Comparison of ENCODE assay signal across 22 cellular contexts in genomic region chr21:17915976-17916375, GRCh38.
"Had no signal": no experiment of that assay in that cellular context is flagged by ENCODE, and none has a peak within 500 bp of the region (broad histone marks: within the 10 kb centered on the region; RNA-seq: fewer than 3 reads in every experiment).

No MANE protein-coding gene starts in this region.

- H3K36me3 ChIP-seq: neutrophil, right lobe of liver, spleen, transverse colon had no signal

- H3K27ac ChIP-seq: dorsolateral prefrontal cortex, neutrophil, psoas muscle, right lobe of liver, spleen, testis, transverse colon had no signal

- H3K27me3 ChIP-seq: dorsolateral prefrontal cortex, neutrophil, right lobe of liver, spleen, testis, transverse colon had no signal

- ATAC-seq: left colon; left ventricle myocardium superior; naive thymus-derived CD4-positive, alpha-beta T cell; psoas muscle; right lobe of liver; stimulated activated memory B cell treated with anti-CD40 and anti-IgM and Interleukin-4, amounts not matched to agents 10 μg/mL and 1 μg/mL and 100 μg/mL, for 72 hours had no signal

- H3K4me3 ChIP-seq: dorsolateral prefrontal cortex, lung, psoas muscle, right lobe of liver, spleen, testis, transverse colon had no signal

- DNase-seq: cortex of kidney; dorsolateral prefrontal cortex; effector CD8-positive, alpha-beta T cell; foreskin melanocyte; head of caudate nucleus; hippocampal formation; left colon; left ventricle myocardium superior; naive thymus-derived CD4-positive, alpha-beta T cell; nephron progenitor cell; psoas muscle; retina; right lobe of liver; spleen; stimulated activated CD4-positive, alpha-beta T cell treated with anti-CD3 and anti-CD28 coated beads, Interleukin-15, amount 100 ng/mL, for 24 hours; stimulated activated CD4-positive, alpha-beta T cell treated with anti-CD3 and anti-CD28 coated beads, Interleukin-1b, Interleukin-23, amount 100 ng/mL, for 48 hours; stimulated activated CD4-positive, alpha-beta T cell treated with anti-CD3 and anti-CD28 coated beads, Interleukin-4, amount 100 ng/mL, for 24 hours; testis; transverse colon had no signal
